In the genomic region with DNA sequence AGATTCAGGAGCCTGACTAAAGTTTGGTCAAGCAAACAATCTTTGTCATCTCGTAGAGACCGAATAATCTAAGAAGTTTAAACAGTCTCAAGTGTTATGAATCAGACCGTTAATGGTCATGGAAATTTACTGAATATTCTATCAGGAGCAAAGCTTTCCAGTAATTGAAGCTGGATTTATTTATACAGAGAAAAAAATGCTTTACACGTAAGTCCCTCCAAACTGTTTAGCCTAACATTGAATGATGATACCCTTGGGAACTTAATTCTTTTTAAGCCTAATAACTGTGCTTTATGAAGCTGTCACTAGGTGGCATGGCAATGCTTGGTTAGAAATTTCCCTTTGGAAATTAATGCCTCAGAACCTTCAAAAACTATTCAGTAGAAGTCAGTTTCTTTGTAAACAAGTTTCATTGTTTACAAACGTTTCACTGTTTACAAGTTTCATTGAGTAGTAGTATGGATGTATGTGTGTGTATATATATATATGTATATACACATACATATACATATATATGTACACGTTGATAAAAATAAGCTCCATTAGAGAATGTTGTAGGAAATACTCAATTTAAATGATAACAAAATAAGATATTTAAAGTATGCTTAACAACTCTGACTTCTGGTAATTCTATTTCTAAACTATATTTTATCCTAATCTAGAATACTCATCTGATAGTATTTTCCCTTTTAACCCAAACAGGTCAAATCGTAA, we compare ENCODE assay signal across 8 cellular contexts. TPM values are rescaled to one million over a fixed set of nuclear protein-coding genes. Genes with fewer than 3 reads are reported as not detected.
DNase-seq lines count a peak whose midpoint lies in the region; ATAC-seq, FAIRE-seq and TF ChIP-seq lines count a peak whose summit lies in the region.

No MANE protein-coding gene starts in this region.

- H3K27me3 Mint-ChIP-seq in WTC11 (ENCODE audit: low read depth): no peaks in the 10 kb centered on the region

- H3K27ac Mint-ChIP-seq in WTC11: no peak overlapping the region

- CTCF ChIA-PET in WTC11 (lab: Charles Lee): interaction anchor here (0.6 to 2.1 kb wide), 12 partner anchors 12 to 1236 kb away, joined by 3 to 15 read pairs (median 4); a partner anchor contains a TSS

- no peaks in the 10 kb centered on the region for H3K4me1 ChIP-seq in small intestine (ENCODE audit: control insufficient read depth in 2 of 2, insufficient read depth in 1 of 2, low read depth in 1 of 2, low read length in 1 of 2)

- H3K4me3 ChIP-seq in small intestine (ENCODE audit: low read depth in 1 of 2, low read length in 2 of 2): no peak overlapping the region

- no peaks in the 10 kb centered on the region for H3K36me3 Mint-ChIP-seq in WTC11

- ATAC-seq in GM21447 (IDR thresholded peaks at IDR 0.05; ENCODE audit: unreplicated experiment) (peak; percentile 53), WTC11 (0 out of 2 replicates have a peak, but pooled peaks have one; percentile 38), left ventricle myocardium superior (peak; percentile 55), GM21619 (IDR thresholded peaks at IDR 0.05; ENCODE audit: unreplicated experiment) (no peak)

- H3K4me3 Mint-ChIP-seq in WTC11: no peak overlapping the region

- peak; percentile 30 for DNase-seq in DMS114 treated with DMSO at 0.1 percent for 48 hours (lab: John Stamatoyannopoulos, UW; ENCODE audit: unreplicated experiment)
- peak; percentile 17 for DNase-seq in NCI-H1092 treated with DMSO at 0.1 percent for 48 hours (lab: John Stamatoyannopoulos, UW)
- DNase-seq in WTC11 (ENCODE audit: low spot score): no peak
- DNase-seq in left ventricle myocardium superior: no peak
- DNase-seq in small intestine: peak; percentile 50
- DNase-seq in stimulated activated CD4-positive, alpha-beta T cell treated with anti-CD3 and anti-CD28 coated beads, Interleukin-15, amount 100 ng/mL, for 24 hours: no peak

- peaks cover 5% of the 10 kb centered on the region for H3K9me3 Mint-ChIP-seq in WTC11

- 38 to 47% (median 40%) methylated on average over 7 of the region's 7 CpGs for WGBS in small intestine, 3 donors

- H3K36me3 ChIP-seq in small intestine (ENCODE audit: control insufficient read depth in 2 of 2, insufficient read depth in 2 of 2, low read length in 2 of 2): no peaks in the 10 kb centered on the region

- peak overlapping the region in 1 of 2 donors; percentile 55 for H3K27ac ChIP-seq in small intestine (ENCODE audit: low read depth in 1 of 2, low read length in 1 of 2)

- intact Hi-C loops in left ventricle myocardium superior (cut with micrococcal nuclease): loop anchor here (10.0 kb wide), 1 partner anchor 510 kb away; no protein-coding TSS in a partner anchor

- FAIRE-seq in small intestine (lab: Jason Lieb, UNC): peak; percentile 39

- H3K9me3 ChIP-seq in small intestine (ENCODE audit: control insufficient read depth, low read depth): no peaks in the 10 kb centered on the region

- peaks cover 5% of the 10 kb centered on the region for H3K4me1 Mint-ChIP-seq in WTC11

- no peaks in the 10 kb centered on the region for H3K27me3 ChIP-seq in small intestine (ENCODE audit: control insufficient read depth in 2 of 2, insufficient read depth in 2 of 2, low read length in 2 of 2)

- POLR2A ChIA-PET in WTC11 (lab: Charles Lee): interaction anchor here (0.5 kb wide), 1 partner anchor 32 kb away, joined by 3 read pairs; a partner anchor contains a TSS

- TF ChIP-seq CTCF in WTC11 (IDR thresholded peaks at IDR 0.05): 0 out of 2 replicates have a peak, but pooled peaks have one; percentile 30

TF ChIP-seq in WTC11, 78 proteins besides CTCF, POLR2A, EP300 and RAD21 (continues in another document):
- TF ChIP-seq, protein P1, sequence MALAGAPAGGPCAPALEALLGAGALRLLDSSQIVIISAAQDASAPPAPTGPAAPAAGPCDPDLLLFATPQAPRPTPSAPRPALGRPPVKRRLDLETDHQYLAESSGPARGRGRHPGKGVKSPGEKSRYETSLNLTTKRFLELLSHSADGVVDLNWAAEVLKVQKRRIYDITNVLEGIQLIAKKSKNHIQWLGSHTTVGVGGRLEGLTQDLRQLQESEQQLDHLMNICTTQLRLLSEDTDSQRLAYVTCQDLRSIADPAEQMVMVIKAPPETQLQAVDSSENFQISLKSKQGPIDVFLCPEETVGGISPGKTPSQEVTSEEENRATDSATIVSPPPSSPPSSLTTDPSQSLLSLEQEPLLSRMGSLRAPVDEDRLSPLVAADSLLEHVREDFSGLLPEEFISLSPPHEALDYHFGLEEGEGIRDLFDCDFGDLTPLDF (CRISPR knock-in tag; IDR thresholded peaks at IDR 0.05): no peak
- TF ChIP-seq, protein P2, sequence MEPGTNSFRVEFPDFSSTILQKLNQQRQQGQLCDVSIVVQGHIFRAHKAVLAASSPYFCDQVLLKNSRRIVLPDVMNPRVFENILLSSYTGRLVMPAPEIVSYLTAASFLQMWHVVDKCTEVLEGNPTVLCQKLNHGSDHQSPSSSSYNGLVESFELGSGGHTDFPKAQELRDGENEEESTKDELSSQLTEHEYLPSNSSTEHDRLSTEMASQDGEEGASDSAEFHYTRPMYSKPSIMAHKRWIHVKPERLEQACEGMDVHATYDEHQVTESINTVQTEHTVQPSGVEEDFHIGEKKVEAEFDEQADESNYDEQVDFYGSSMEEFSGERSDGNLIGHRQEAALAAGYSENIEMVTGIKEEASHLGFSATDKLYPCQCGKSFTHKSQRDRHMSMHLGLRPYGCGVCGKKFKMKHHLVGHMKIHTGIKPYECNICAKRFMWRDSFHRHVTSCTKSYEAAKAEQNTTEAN (CRISPR knock-in tag; IDR thresholded peaks at IDR 0.05): no peak
- TF ChIP-seq, protein P3, sequence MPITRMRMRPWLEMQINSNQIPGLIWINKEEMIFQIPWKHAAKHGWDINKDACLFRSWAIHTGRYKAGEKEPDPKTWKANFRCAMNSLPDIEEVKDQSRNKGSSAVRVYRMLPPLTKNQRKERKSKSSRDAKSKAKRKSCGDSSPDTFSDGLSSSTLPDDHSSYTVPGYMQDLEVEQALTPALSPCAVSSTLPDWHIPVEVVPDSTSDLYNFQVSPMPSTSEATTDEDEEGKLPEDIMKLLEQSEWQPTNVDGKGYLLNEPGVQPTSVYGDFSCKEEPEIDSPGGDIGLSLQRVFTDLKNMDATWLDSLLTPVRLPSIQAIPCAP (CRISPR knock-in tag; IDR thresholded peaks at IDR 0.05): no peak
- TF ChIP-seq, protein P4, sequence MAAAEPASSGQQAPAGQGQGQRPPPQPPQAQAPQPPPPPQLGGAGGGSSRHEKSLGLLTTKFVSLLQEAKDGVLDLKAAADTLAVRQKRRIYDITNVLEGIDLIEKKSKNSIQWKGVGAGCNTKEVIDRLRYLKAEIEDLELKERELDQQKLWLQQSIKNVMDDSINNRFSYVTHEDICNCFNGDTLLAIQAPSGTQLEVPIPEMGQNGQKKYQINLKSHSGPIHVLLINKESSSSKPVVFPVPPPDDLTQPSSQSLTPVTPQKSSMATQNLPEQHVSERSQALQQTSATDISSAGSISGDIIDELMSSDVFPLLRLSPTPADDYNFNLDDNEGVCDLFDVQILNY (CRISPR knock-in tag; IDR thresholded peaks at IDR 0.05): no peak
- no peak for TF ChIP-seq MXD4 (CRISPR knock-in tag; IDR thresholded peaks at IDR 0.05; ENCODE audit: borderline replicate concordance)
- TF ChIP-seq, protein P5, sequence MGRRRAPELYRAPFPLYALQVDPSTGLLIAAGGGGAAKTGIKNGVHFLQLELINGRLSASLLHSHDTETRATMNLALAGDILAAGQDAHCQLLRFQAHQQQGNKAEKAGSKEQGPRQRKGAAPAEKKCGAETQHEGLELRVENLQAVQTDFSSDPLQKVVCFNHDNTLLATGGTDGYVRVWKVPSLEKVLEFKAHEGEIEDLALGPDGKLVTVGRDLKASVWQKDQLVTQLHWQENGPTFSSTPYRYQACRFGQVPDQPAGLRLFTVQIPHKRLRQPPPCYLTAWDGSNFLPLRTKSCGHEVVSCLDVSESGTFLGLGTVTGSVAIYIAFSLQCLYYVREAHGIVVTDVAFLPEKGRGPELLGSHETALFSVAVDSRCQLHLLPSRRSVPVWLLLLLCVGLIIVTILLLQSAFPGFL (CRISPR knock-in tag; IDR thresholded peaks at IDR 0.05; ENCODE audit: borderline replicate concordance): no peak
- TF ChIP-seq, protein P6, sequence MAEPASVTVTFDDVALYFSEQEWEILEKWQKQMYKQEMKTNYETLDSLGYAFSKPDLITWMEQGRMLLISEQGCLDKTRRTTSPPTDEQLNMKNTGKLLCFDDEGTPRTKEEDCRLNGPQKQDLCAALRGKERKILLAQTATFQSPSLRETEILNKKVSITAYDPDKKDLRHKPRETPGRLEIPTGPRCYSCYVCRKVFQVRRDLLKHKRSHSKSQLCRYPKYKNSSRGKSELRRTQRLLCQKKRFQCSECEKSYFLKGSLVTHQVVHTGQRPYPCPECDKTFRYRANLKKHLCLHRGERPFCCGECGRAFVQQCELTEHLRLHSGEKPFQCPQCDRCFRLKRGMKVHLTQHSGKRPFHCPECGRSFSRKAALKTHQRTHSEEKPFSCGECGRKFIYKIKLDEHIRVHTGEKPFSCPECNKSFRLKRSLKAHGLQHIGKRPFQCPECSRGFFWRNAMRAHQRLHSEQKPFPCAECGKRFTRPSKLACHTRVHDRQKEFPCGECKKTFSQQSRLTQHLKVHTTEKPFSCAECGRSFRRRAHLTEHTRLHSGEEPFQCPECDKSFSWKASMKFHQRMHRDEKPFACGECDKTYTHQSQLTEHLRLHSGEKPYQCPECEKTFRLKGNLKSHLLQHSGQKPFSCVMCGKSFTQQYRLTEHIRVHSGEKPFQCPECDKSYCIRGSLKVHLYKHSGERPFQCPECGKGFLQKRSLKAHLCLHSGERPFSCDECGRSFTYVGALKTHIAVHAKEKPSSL (CRISPR knock-in tag; conservative IDR thresholded peaks at IDR 0.05): no peak
- no peak for TF ChIP-seq ZNF416 (CRISPR knock-in tag; IDR thresholded peaks at IDR 0.05)
- no peak for TF ChIP-seq ZNF423 (CRISPR knock-in tag; IDR thresholded peaks at IDR 0.05)
- no peak for TF ChIP-seq ZNF121 (CRISPR knock-in tag; IDR thresholded peaks at IDR 0.05)
- TF ChIP-seq FOXK1 (CRISPR knock-in tag; IDR thresholded peaks at IDR 0.05): no peak
- no peak for TF ChIP-seq ZNF263 (CRISPR knock-in tag; IDR thresholded peaks at IDR 0.05; ENCODE audit: low read depth)
- TF ChIP-seq, protein P7, sequence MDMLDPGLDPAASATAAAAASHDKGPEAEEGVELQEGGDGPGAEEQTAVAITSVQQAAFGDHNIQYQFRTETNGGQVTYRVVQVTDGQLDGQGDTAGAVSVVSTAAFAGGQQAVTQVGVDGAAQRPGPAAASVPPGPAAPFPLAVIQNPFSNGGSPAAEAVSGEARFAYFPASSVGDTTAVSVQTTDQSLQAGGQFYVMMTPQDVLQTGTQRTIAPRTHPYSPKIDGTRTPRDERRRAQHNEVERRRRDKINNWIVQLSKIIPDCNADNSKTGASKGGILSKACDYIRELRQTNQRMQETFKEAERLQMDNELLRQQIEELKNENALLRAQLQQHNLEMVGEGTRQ (CRISPR knock-in tag; IDR thresholded peaks at IDR 0.05): no peak

RNA-seq across cellular contexts. Expression of a gene that starts 32.1 kb away (rescaled TPM):
- total RNA-seq in WTC11 (2021) (4.4 to 5.5 TPM (median 5.5 TPM) in 3 replicates), left ventricle myocardium superior (0.40 TPM)
- polyA plus RNA-seq in small intestine: 1 to 10 TPM in 2 of 3 donors, under 1 TPM in 1; 0.67 to 1.9 (median 1.1) TPM

RNA-seq across cellular contexts. Expression of a gene that starts 32.2 kb away (rescaled TPM):
- total RNA-seq in WTC11 (2021): 33.4 to 37.1 TPM (median 33.8 TPM) in 3 replicates
- total RNA-seq in left ventricle myocardium superior: 29.7 TPM
- polyA plus RNA-seq in small intestine: 10 to 100 TPM; 15.8 to 25.0 (median 18.1) TPM

RNA-seq across cellular contexts. Expression of a gene that starts 34.1 kb away (rescaled TPM):
- total RNA-seq in WTC11 (2021): 34.7 to 37.6 TPM (median 36.1 TPM) in 3 replicates
- total RNA-seq in left ventricle myocardium superior: 23.8 TPM
- polyA plus RNA-seq in small intestine: 10 to 100 TPM; 20.0 to 31.5 (median 22.0) TPM

Comparison
In these comparisons a context has a peak if more than half of its experiments do, and no peak if none do; other contexts are left out.
1. DNase-seq: peak in DMS114 treated with DMSO at 0.1 percent for 48 hours (single experiment), NCI-H1092 treated with DMSO at 0.1 percent for 48 hours (single experiment) and small intestine (single experiment); none in WTC11 (single experiment), left ventricle myocardium superior (single experiment) and stimulated activated CD4-positive, alpha-beta T cell treated with anti-CD3 and anti-CD28 coated beads, Interleukin-15, amount 100 ng/mL, for 24 hours (single experiment).